Comparison of ENCODE assay signal across 22 cellular contexts in the genomic region with DNA sequence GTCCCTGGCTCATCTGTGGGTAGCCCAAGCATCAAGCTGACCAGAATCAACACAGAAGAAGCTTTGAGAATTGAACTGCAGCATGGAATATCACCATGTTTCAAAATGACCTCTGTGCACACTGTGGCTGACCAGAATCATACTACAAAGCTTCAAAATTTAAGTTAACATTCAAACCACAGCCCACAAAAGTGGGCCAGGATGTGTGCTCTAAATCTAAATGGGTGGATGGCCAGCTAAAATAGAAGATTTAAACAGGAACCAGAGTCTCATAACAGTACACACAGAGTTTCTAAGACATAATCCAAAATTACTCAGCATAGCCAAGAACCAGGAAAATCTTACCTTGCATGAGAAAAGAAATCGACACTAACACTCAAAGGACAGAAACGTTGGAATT. TPM values are rescaled to one million over a fixed set of nuclear protein-coding genes. Genes with fewer than 3 reads are reported as not detected.
DNase-seq lines count a peak whose midpoint lies in the region; ATAC-seq and TF ChIP-seq lines count a peak whose summit lies in the region.
"Had no signal": no experiment of that assay in that cellular context is flagged by ENCODE, and none has a peak within 500 bp of the region (broad histone marks: within the 10 kb centered on the region; RNA-seq: fewer than 3 reads in every experiment).

No MANE protein-coding gene starts in this region.

- TF ChIP-seq POLR2A in upper lobe of left lung (IDR thresholded peaks at IDR 0.05), result no peak

- DNase-seq in GM10248 (ENCODE audit: extremely low spot score) (peak; percentile 23), NCI-H774 (lab: John Stamatoyannopoulos, UW) (no peak), upper lobe of left lung (no peak), NCI-H1105 (lab: John Stamatoyannopoulos, UW) (no peak)
- no peak for DNase-seq in activated CD4-positive, alpha-beta T cell treated with anti-CD3 and anti-CD28 coated beads for 1 hour
- DNase-seq: activated CD8-positive, alpha-beta T cell treated with anti-CD3 and anti-CD28 coated beads, Interleukin-2, amount 10 ng/mL, durations not matched to agents 7 days and 5 days; DND-41; effector CD8-positive, alpha-beta T cell; HCEC 1CT; heart right ventricle; kidney; mesendoderm; NCI-H146; NCI-H2227 treated with DMSO at 0.1 percent for 48 hours; stomach had no signal

- POLR2A ChIA-PET in GM10248 (lab: Yijun Ruan, JAX), result no interaction called here

- peak; percentile 93 for ATAC-seq in GM18858 (IDR thresholded peaks at IDR 0.05; ENCODE audit: unreplicated experiment)
- ATAC-seq in GM21723 (IDR thresholded peaks at IDR 0.05; ENCODE audit: unreplicated experiment), result peak; percentile 47
- peak; percentile 40 for ATAC-seq in HG03103 (IDR thresholded peaks at IDR 0.05; ENCODE audit: low read depth, unreplicated experiment)
- no peak for ATAC-seq in upper lobe of left lung (ENCODE audit: low FRiP score in 2 of 2)
- ATAC-seq: activated CD8-positive, alpha-beta T cell treated with anti-CD3 and anti-CD28 coated beads, Interleukin-2, amount 10 ng/mL, durations not matched to agents 7 days and 5 days; heart right ventricle; Right ventricle myocardium inferior had no signal

- H3K27ac ChIP-seq in upper lobe of left lung, result no peak overlapping the region
- H3K27ac ChIP-seq: heart right ventricle, neural progenitor cell, stomach, vagina, WERI-Rb-1 had no signal

- 68 to 78% methylated on average over 2 of the region's 2 CpGs for WGBS in upper lobe of left lung, 2 donors

- TF ChIP-seq EP300 in upper lobe of left lung (IDR thresholded peaks at IDR 0.05), result no peak

- H3K9me3 ChIP-seq in upper lobe of left lung, result peaks cover 0 to 5% (median 2%) of the 10 kb centered on the region in 4 donors
- H3K9me3 ChIP-seq: vagina had no signal

- TF ChIP-seq CTCF in GM10248 (IDR thresholded peaks at IDR 0.05; ENCODE audit: control extremely low read depth, extremely low read depth, low read depth, missing control alignments) (no peak), upper lobe of left lung (IDR thresholded peaks at IDR 0.05) (no peak)

- H3K27me3 ChIP-seq in upper lobe of left lung, result no peaks in the 10 kb centered on the region
- H3K27me3 ChIP-seq: heart right ventricle, neural progenitor cell, stomach, vagina had no signal

- CTCF ChIA-PET in GM10248 (lab: Yijun Ruan, JAX), result interaction anchor here (1.1 kb wide), 1 partner anchor 9 kb away, joined by 4 read pairs; no protein-coding TSS in a partner anchor

- no peaks in the 10 kb centered on the region for H3K36me3 ChIP-seq in upper lobe of left lung
- H3K36me3 ChIP-seq: heart right ventricle, neural progenitor cell, stomach, vagina, WERI-Rb-1 had no signal

- H3K4me1 ChIP-seq in upper lobe of left lung, result no peaks in the 10 kb centered on the region
- H3K4me1 ChIP-seq: neural progenitor cell, stomach, vagina had no signal

- H3K4me3 ChIP-seq in upper lobe of left lung, result no peak overlapping the region
- H3K4me3 ChIP-seq: heart right ventricle, neural progenitor cell, stomach, vagina had no signal

RNA-seq across cellular contexts. Expression of a gene that starts 46.1 kb away (rescaled TPM):
- 10 to 100 TPM; 32.5 to 73.9 (median 48.3) TPM for total RNA-seq in upper lobe of left lung

Comparison
In these comparisons a context has a peak if more than half of its experiments do, and no peak if none do; other contexts are left out.
1. ATAC-seq: peak in GM18858 (single experiment), GM21723 (single experiment) and HG03103 (single experiment); none in upper lobe of left lung (0 of 2).